20 cellular contexts compared by ENCODE assay signal in the genomic region with DNA sequence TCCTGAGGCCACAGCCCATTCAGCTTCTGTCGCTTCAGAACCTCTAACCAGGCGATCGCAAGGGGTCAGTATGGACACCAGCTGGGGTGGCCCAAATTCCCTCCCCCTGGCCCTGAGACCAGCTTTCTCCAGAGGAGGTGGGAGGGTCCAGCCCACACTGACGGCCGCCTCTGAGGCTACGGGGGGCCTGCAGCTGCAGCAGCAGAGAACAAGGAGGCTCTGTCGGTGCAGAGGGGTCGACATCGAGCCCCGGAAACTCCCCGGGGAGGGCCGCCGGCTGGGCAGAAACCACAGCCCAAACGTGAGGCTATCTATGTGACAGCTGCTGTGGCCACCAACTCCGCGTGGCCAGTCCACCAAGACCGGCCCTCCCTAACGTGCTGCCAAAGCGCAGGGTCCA. TPM values are rescaled to one million over a fixed set of nuclear protein-coding genes. Genes with fewer than 3 reads are reported as not detected.
"Had no signal": no experiment of that assay in that cellular context is flagged by ENCODE, and none has a peak within 500 bp of the region (broad histone marks: within the 10 kb centered on the region; RNA-seq: fewer than 3 reads in every experiment).

No MANE protein-coding gene starts in this region.

- H3K36me3 ChIP-seq: left ventricle myocardium inferior, lower lobe of right lung, right atrium auricular region, tibial artery, upper lobe of left lung, uterus had no signal

- H3K9me3 Mint-ChIP-seq: memory B cell; mesothelial cell of epicardium; natural killer cell treated with Interleukin-12 subunit alpha and Interleukin-12 subunit beta and Interleukin-15 and Interleukin-18, amount 100 ng/mL, for 72 hours; stimulated activated effector memory CD8-positive, alpha-beta T cell treated with anti-CD3 and anti-CD28 coated beads, Interleukin-12 subunit alpha, Interleukin-12 subunit beta, amount 100 ng/mL, for 72 hours; stimulated activated naive CD8-positive, alpha-beta T cell treated with anti-CD3 and anti-CD28 coated beads, Interleukin-15, Interleukin-2, amounts not matched to agents 100 ng/mL and 50 ng/mL, for 24 hours had no signal

- H3K27ac ChIP-seq: coronary artery, hepatocyte, left ventricle myocardium inferior, lower lobe of right lung, right atrium auricular region, tibial artery, upper lobe of left lung, uterus had no signal

- H3K4me1 ChIP-seq: left ventricle myocardium inferior, lower lobe of right lung, right atrium auricular region, tibial artery, upper lobe of left lung, uterus had no signal

- H3K27ac Mint-ChIP-seq: memory B cell; mesothelial cell of epicardium; natural killer cell treated with Interleukin-12 subunit alpha and Interleukin-12 subunit beta and Interleukin-15 and Interleukin-18, amount 100 ng/mL, for 72 hours; stimulated activated naive CD8-positive, alpha-beta T cell treated with anti-CD3 and anti-CD28 coated beads, Interleukin-15, Interleukin-2, amounts not matched to agents 100 ng/mL and 50 ng/mL, for 24 hours had no signal

- H2AFZ ChIP-seq: hepatocyte had no signal

- H3K27me3 Mint-ChIP-seq: stimulated activated naive CD8-positive, alpha-beta T cell treated with anti-CD3 and anti-CD28 coated beads, Interleukin-15, Interleukin-2, amounts not matched to agents 100 ng/mL and 50 ng/mL, for 24 hours had no signal

- H3K9me3 ChIP-seq: left ventricle myocardium inferior, lower lobe of right lung, right atrium auricular region, tibial artery, upper lobe of left lung, uterus had no signal

- DNase-seq: effector CD4-positive, alpha-beta T cell; foreskin melanocyte; kidney; left cardiac atrium; left ventricle myocardium inferior; lower lobe of right lung; posterior cingulate gyrus; stimulated activated CD4-positive, alpha-beta T cell treated with anti-CD3 and anti-CD28 coated beads, Interleukin-4, amount 100 ng/mL, for 1 hour; stimulated activated CD8-positive, alpha-beta memory T cell treated with anti-CD3 and anti-CD28 coated beads, Interleukin-4, amount 100 ng/mL, for 48 hours; tibial artery; uterus had no signal

- H3K36me3 Mint-ChIP-seq: memory B cell; mesothelial cell of epicardium; natural killer cell treated with Interleukin-12 subunit alpha and Interleukin-12 subunit beta and Interleukin-15 and Interleukin-18, amount 100 ng/mL, for 72 hours; stimulated activated effector memory CD8-positive, alpha-beta T cell treated with anti-CD3 and anti-CD28 coated beads, Interleukin-12 subunit alpha, Interleukin-12 subunit beta, amount 100 ng/mL, for 72 hours had no signal

- H3K4me3 Mint-ChIP-seq: memory B cell; mesothelial cell of epicardium; natural killer cell treated with Interleukin-12 subunit alpha and Interleukin-12 subunit beta and Interleukin-15 and Interleukin-18, amount 100 ng/mL, for 72 hours; stimulated activated effector memory CD8-positive, alpha-beta T cell treated with anti-CD3 and anti-CD28 coated beads, Interleukin-12 subunit alpha, Interleukin-12 subunit beta, amount 100 ng/mL, for 72 hours; stimulated activated naive CD8-positive, alpha-beta T cell treated with anti-CD3 and anti-CD28 coated beads, Interleukin-15, Interleukin-2, amounts not matched to agents 100 ng/mL and 50 ng/mL, for 24 hours had no signal

- H3K79me2 ChIP-seq: hepatocyte had no signal

- H3K4me3 ChIP-seq: coronary artery, hepatocyte, left ventricle myocardium inferior, lower lobe of right lung, right atrium auricular region, tibial artery, upper lobe of left lung, uterus had no signal

- H3K4me1 Mint-ChIP-seq: mesothelial cell of epicardium; stimulated activated effector memory CD8-positive, alpha-beta T cell treated with anti-CD3 and anti-CD28 coated beads, Interleukin-12 subunit alpha, Interleukin-12 subunit beta, amount 100 ng/mL, for 72 hours had no signal

- H3K4me2 ChIP-seq: hepatocyte had no signal

- H3K27me3 ChIP-seq: hepatocyte, right atrium auricular region, upper lobe of left lung, uterus had no signal

- ATAC-seq: left cardiac atrium; natural killer cell treated with Interleukin-12 subunit alpha and Interleukin-12 subunit beta and Interleukin-15 and Interleukin-18, amount 100 ng/mL, for 72 hours; stimulated activated effector memory CD8-positive, alpha-beta T cell treated with anti-CD3 and anti-CD28 coated beads, Interleukin-12 subunit alpha, Interleukin-12 subunit beta, amount 100 ng/mL, for 72 hours had no signal

RNA-seq across cellular contexts. Expression of gene ELFN2, which starts 40.8 kb away (rescaled TPM):
- total RNA-seq: left ventricle myocardium inferior, right atrium auricular region had no signal
